In genomic region chr10:1206101-1206500, GRCh38 we compare ENCODE assay signal across 29 cellular contexts.
"Had no signal": no experiment of that assay in that cellular context is flagged by ENCODE, and none has a peak within 500 bp of the region (broad histone marks: within the 10 kb centered on the region; RNA-seq: fewer than 3 reads in every experiment).

No MANE protein-coding gene starts in this region.

- DNase-seq: activated CD4-positive, alpha-beta memory T cell treated with anti-CD3 and anti-CD28 coated beads, Interleukin-2, amount 10 ng/mL, durations not matched to agents 7 days and 5 days; activated CD4-positive, alpha-beta T cell treated with anti-CD3 and anti-CD28 coated beads for 1 hour; activated CD4-positive, alpha-beta T cell treated with anti-CD3 and anti-CD28 coated beads for 4 hours; activated CD4-positive, alpha-beta T cell treated with anti-CD3 and anti-CD28 coated beads, Interleukin-2, amount 10 ng/mL, durations not matched to agents 7 days and 5 days; activated CD4-positive, alpha-beta T cell treated with anti-CD3 and anti-CD28 coated beads, Interleukin-2, amount 50 U/mL, for 4 hours; activated effector memory CD4-positive, alpha-beta T cell treated with Interleukin-2 at 50 U/mL for 16 hours; activated gamma-delta T cell treated with Interleukin-2 at 50 U/mL for 16 hours; activated naive CD4-positive, alpha-beta T cell treated with anti-CD3 and anti-CD28 coated beads, Interleukin-2, amount 50 U/mL, for 16 hours; activated naive CD4-positive, alpha-beta T cell treated with Interleukin-2 at 50 U/mL for 16 hours; activated T-cell treated with anti-CD3 and anti-CD28 coated beads for 4 hours; activated T-cell treated with anti-CD3 and anti-CD28 coated beads, Interleukin-2, amount 50 U/mL, for 72 hours; amniotic stem cell; anterior cingulate cortex; brain microvascular endothelial cell; effector memory CD4-positive, alpha-beta T cell; endodermal cell; foreskin keratinocyte; gastrocnemius medialis; T-helper 1 cell; T-helper 17 cell had no signal

- H3K27me3 Mint-ChIP-seq: activated CD4-positive, alpha-beta memory T cell treated with anti-CD3 and anti-CD28 coated beads, Interleukin-2, amount 10 ng/mL, durations not matched to agents 7 days and 5 days; activated CD4-positive, alpha-beta T cell treated with anti-CD3 and anti-CD28 coated beads, Interleukin-2, amount 10 ng/mL, durations not matched to agents 7 days and 5 days; activated naive CD8-positive, alpha-beta T cell; activated T-cell treated with anti-CD3 and anti-CD28 coated beads, Interleukin-2, amount 50 U/mL, for 24 hours; central memory CD8-positive, alpha-beta T cell; dendritic cell treated with granulocyte-macrophage colony-stimulating factor and Interleukin-4, amounts not matched to agents 40 ng/mL and 50 ng/mL, for 4 days had no signal

- H3K9me3 Mint-ChIP-seq: activated CD4-positive, alpha-beta memory T cell treated with anti-CD3 and anti-CD28 coated beads, Interleukin-2, amount 10 ng/mL, durations not matched to agents 7 days and 5 days; activated CD4-positive, alpha-beta T cell treated with anti-CD3 and anti-CD28 coated beads, Interleukin-2, amount 10 ng/mL, durations not matched to agents 7 days and 5 days; activated T-cell treated with anti-CD3 and anti-CD28 coated beads, Interleukin-2, amount 50 U/mL, for 24 hours; activated T-cell treated with anti-CD3 and anti-CD28 coated beads, Interleukin-2, amount 50 U/mL, for 72 hours; activated T-helper 17 cell treated with anti-CD3 and anti-CD28 coated beads, Interleukin-2, amount 50 U/mL, for 72 hours; central memory CD8-positive, alpha-beta T cell; dendritic cell treated with granulocyte-macrophage colony-stimulating factor and Interleukin-4, amounts not matched to agents 40 ng/mL and 50 ng/mL, for 4 days; endodermal cell; T-helper 2 cell treated with Interferon-gamma antibody and Interleukin-4, amounts not matched to agents 5 μg/mL and 100 μg/mL, for 36 hours had no signal

- H3K36me3 ChIP-seq: brain microvascular endothelial cell, gastrocnemius medialis had no signal

- H3K4me3 ChIP-seq: coronary artery, dorsolateral prefrontal cortex, gastrocnemius medialis had no signal

- H3K36me3 Mint-ChIP-seq: activated naive CD8-positive, alpha-beta T cell had no signal

- H3K27ac ChIP-seq: brain microvascular endothelial cell, coronary artery, foreskin keratinocyte, gastrocnemius medialis had no signal

- H3K27me3 ChIP-seq: brain microvascular endothelial cell, dorsolateral prefrontal cortex, foreskin keratinocyte, gastrocnemius medialis had no signal

- H3K27ac Mint-ChIP-seq: activated CD4-positive, alpha-beta memory T cell treated with anti-CD3 and anti-CD28 coated beads, Interleukin-2, amount 10 ng/mL, durations not matched to agents 7 days and 5 days; activated CD4-positive, alpha-beta T cell treated with anti-CD3 and anti-CD28 coated beads, Interleukin-2, amount 10 ng/mL, durations not matched to agents 7 days and 5 days; activated naive CD8-positive, alpha-beta T cell; activated T-cell treated with anti-CD3 and anti-CD28 coated beads, Interleukin-2, amount 50 U/mL, for 24 hours; activated T-cell treated with anti-CD3 and anti-CD28 coated beads, Interleukin-2, amount 50 U/mL, for 72 hours; activated T-helper 17 cell treated with anti-CD3 and anti-CD28 coated beads, Interleukin-2, amount 50 U/mL, for 72 hours; dendritic cell treated with granulocyte-macrophage colony-stimulating factor and Interleukin-4, amounts not matched to agents 40 ng/mL and 50 ng/mL, for 4 days; endodermal cell; T-helper 17 cell; T-helper 2 cell treated with Interferon-gamma antibody and Interleukin-4, amounts not matched to agents 5 μg/mL and 100 μg/mL, for 36 hours had no signal

- ATAC-seq: activated T-cell treated with anti-CD3 and anti-CD28 coated beads, Interleukin-2, amount 50 U/mL, for 72 hours; activated T-helper 17 cell treated with anti-CD3 and anti-CD28 coated beads, Interleukin-2, amount 50 U/mL, for 72 hours; esophagus mucosa; foreskin keratinocyte; gastrocnemius medialis; T-helper 17 cell had no signal

- H3K4me1 ChIP-seq: foreskin keratinocyte, gastrocnemius medialis had no signal

- H3K9me3 ChIP-seq: gastrocnemius medialis had no signal

- H3K4me3 Mint-ChIP-seq: activated CD4-positive, alpha-beta memory T cell treated with anti-CD3 and anti-CD28 coated beads, Interleukin-2, amount 10 ng/mL, durations not matched to agents 7 days and 5 days; activated CD4-positive, alpha-beta T cell treated with anti-CD3 and anti-CD28 coated beads, Interleukin-2, amount 10 ng/mL, durations not matched to agents 7 days and 5 days; activated naive CD8-positive, alpha-beta T cell; activated T-cell treated with anti-CD3 and anti-CD28 coated beads, Interleukin-2, amount 50 U/mL, for 24 hours; activated T-cell treated with anti-CD3 and anti-CD28 coated beads, Interleukin-2, amount 50 U/mL, for 72 hours; activated T-helper 17 cell treated with anti-CD3 and anti-CD28 coated beads, Interleukin-2, amount 50 U/mL, for 72 hours; central memory CD8-positive, alpha-beta T cell; dendritic cell treated with granulocyte-macrophage colony-stimulating factor and Interleukin-4, amounts not matched to agents 40 ng/mL and 50 ng/mL, for 4 days; endodermal cell; T-helper 17 cell; T-helper 2 cell treated with Interferon-gamma antibody and Interleukin-4, amounts not matched to agents 5 μg/mL and 100 μg/mL, for 36 hours had no signal

- H3K4me1 Mint-ChIP-seq: activated CD4-positive, alpha-beta T cell treated with anti-CD3 and anti-CD28 coated beads, Interleukin-2, amount 10 ng/mL, durations not matched to agents 7 days and 5 days; endodermal cell; T-helper 17 cell had no signal
